In genomic region chr16:50252082-50252611, GRCh38 we compare ENCODE assay signal across 2 cellular contexts.
TF ChIP-seq lines count a peak whose summit lies in the region.

No MANE protein-coding gene starts in this region.

TF ChIP-seq in H1, 55 proteins besides CTCF, POLR2A, EP300 and RAD21:
- TF ChIP-seq CBX8 (IDR thresholded peaks at IDR 0.05; ENCODE audit: borderline replicate concordance, low read depth, low read length) (no peak), JUND (IDR thresholded peaks at IDR 0.05; ENCODE audit: low read length) (no peak), SRF (IDR thresholded peaks at IDR 0.05; ENCODE audit: low read depth, low read length) (no peak)
TF ChIP-seq in H1: peak in this region for 0.

TF ChIP-seq in SK-N-SH, 30 proteins besides CTCF, POLR2A, EP300 and RAD21:
- TF ChIP-seq MAX (IDR thresholded peaks at IDR 0.05; ENCODE audit: low read depth) (no peak), MEF2A (IDR thresholded peaks at IDR 0.05; ENCODE audit: borderline replicate concordance, low read depth) (no peak), FOXM1 (IDR thresholded peaks at IDR 0.05; ENCODE audit: low read depth) (no peak), EZH2phosphoT487 (IDR thresholded peaks at IDR 0.05; ENCODE audit: borderline replicate concordance, low read depth) (no peak), USF1 (IDR thresholded peaks at IDR 0.05; ENCODE audit: borderline replicate concordance, low read depth) (no peak), YY1 (IDR thresholded peaks at IDR 0.05; ENCODE audit: low read depth) (no peak), USF2 (IDR thresholded peaks at IDR 0.05; ENCODE audit: borderline replicate concordance, low read depth, low read length) (no peak), RFX5 (IDR thresholded peaks at IDR 0.05; ENCODE audit: low read length) (no peak), FOXJ3 (CRISPR knock-in tag; IDR thresholded peaks at IDR 0.05) (no peak)
